24 cellular contexts compared by ENCODE assay signal in the genomic region with DNA sequence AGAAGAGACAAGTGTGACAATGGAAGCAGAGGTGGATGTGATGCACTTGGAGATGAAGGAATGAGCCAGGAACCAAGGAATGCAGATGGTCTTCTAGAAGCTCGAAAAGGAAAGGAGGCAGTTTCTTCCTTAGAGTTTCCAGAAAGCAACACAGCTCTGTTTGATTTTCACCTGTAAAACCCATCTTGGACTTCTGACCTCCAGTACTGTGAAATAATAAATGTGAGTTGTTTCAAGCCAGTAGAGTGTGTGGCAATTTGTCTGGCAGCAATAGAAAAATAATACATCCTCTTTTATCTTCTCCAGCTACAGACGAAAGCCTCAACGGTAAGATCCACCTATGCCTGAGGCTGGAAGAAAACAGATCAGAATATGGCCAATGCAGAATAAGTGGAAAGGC.
"Had no signal": no experiment of that assay in that cellular context is flagged by ENCODE, and none has a peak within 500 bp of the region (broad histone marks: within the 10 kb centered on the region; RNA-seq: fewer than 3 reads in every experiment).

No MANE protein-coding gene starts in this region.

- H3K9me3 ChIP-seq: ovary, right atrium auricular region, right lobe of liver, tibial nerve, vagina had no signal

- H3K4me1 Mint-ChIP-seq: immature natural killer cell; naive thymus-derived CD4-positive, alpha-beta T cell; stimulated activated effector memory CD8-positive, alpha-beta T cell treated with anti-CD3 and anti-CD28 coated beads, Interleukin-12 subunit alpha, Interleukin-12 subunit beta, amount 100 ng/mL, for 72 hours had no signal

- H3K27me3 Mint-ChIP-seq: progenitor cell of endocrine pancreas; stimulated activated naive CD8-positive, alpha-beta T cell treated with anti-CD3 and anti-CD28 coated beads, Interleukin-15, Interleukin-2, amounts not matched to agents 100 ng/mL and 50 ng/mL, for 24 hours had no signal

- H3K27ac Mint-ChIP-seq: immature natural killer cell; mesothelial cell of epicardium; natural killer cell treated with Interleukin-12 subunit alpha and Interleukin-12 subunit beta and Interleukin-15 and Interleukin-18, amount 100 ng/mL, for 72 hours; progenitor cell of endocrine pancreas; stimulated activated effector memory CD8-positive, alpha-beta T cell treated with anti-CD3 and anti-CD28 coated beads, Interleukin-12 subunit alpha, Interleukin-12 subunit beta, amount 100 ng/mL, for 72 hours; stimulated activated naive CD8-positive, alpha-beta T cell treated with anti-CD3 and anti-CD28 coated beads, Interleukin-15, Interleukin-2, amounts not matched to agents 100 ng/mL and 50 ng/mL, for 24 hours; type B pancreatic cell had no signal

- H3K36me3 ChIP-seq: left ventricle myocardium inferior, ovary, right atrium auricular region, right lobe of liver, tibial nerve, vagina had no signal

- H3K36me3 Mint-ChIP-seq: immature natural killer cell; mesothelial cell of epicardium; stimulated activated effector memory CD8-positive, alpha-beta T cell treated with anti-CD3 and anti-CD28 coated beads, Interleukin-12 subunit alpha, Interleukin-12 subunit beta, amount 100 ng/mL, for 72 hours; type B pancreatic cell had no signal

- H3K4me3 Mint-ChIP-seq: immature natural killer cell; mesothelial cell of epicardium; naive thymus-derived CD4-positive, alpha-beta T cell; natural killer cell treated with Interleukin-12 subunit alpha and Interleukin-12 subunit beta and Interleukin-15 and Interleukin-18, amount 100 ng/mL, for 72 hours; stimulated activated effector memory CD8-positive, alpha-beta T cell treated with anti-CD3 and anti-CD28 coated beads, Interleukin-12 subunit alpha, Interleukin-12 subunit beta, amount 100 ng/mL, for 72 hours; stimulated activated naive CD8-positive, alpha-beta T cell treated with anti-CD3 and anti-CD28 coated beads, Interleukin-15, Interleukin-2, amounts not matched to agents 100 ng/mL and 50 ng/mL, for 24 hours; type B pancreatic cell had no signal

- ATAC-seq: naive thymus-derived CD4-positive, alpha-beta T cell; natural killer cell treated with Interleukin-12 subunit alpha and Interleukin-12 subunit beta and Interleukin-15 and Interleukin-18, amount 100 ng/mL, for 72 hours; right lobe of liver; stimulated activated effector memory CD8-positive, alpha-beta T cell treated with anti-CD3 and anti-CD28 coated beads, Interleukin-12 subunit alpha, Interleukin-12 subunit beta, amount 100 ng/mL, for 72 hours had no signal

- H3K27ac ChIP-seq: left ventricle myocardium inferior, ovary, right atrium auricular region, right lobe of liver, tibial nerve, vagina had no signal

- FAIRE-seq: islet of Langerhans, kidney had no signal

- DNase-seq: hypothalamus; immature natural killer cell; kidney; left ventricle myocardium inferior; mesendoderm; naive thymus-derived CD4-positive, alpha-beta T cell; ovary; right lobe of liver; stimulated activated CD4-positive, alpha-beta T cell treated with anti-CD3 and anti-CD28 coated beads, Interleukin-12 subunit alpha, Interleukin-12 subunit beta, amount 100 ng/mL, for 4 hours; stimulated activated CD4-positive, alpha-beta T cell treated with anti-CD3 and anti-CD28 coated beads, Interleukin-15, amount 100 ng/mL, for 24 hours; stimulated activated CD4-positive, alpha-beta T cell treated with anti-CD3 and anti-CD28 coated beads, Interleukin-2, amount 100 ng/mL, for 24 hours; stimulated activated CD4-positive, alpha-beta T cell treated with anti-CD3 and anti-CD28 coated beads, Interleukin-4, amount 100 ng/mL, for 24 hours; stimulated activated naive CD4-positive, alpha-beta T cell had no signal

- H3K27me3 ChIP-seq: ovary, right atrium auricular region, right lobe of liver, tibial nerve, vagina had no signal

- H3K4me1 ChIP-seq: left ventricle myocardium inferior, right atrium auricular region, right lobe of liver, tibial nerve, vagina had no signal

- H3K4me3 ChIP-seq: left ventricle myocardium inferior, lung, ovary, right atrium auricular region, right lobe of liver, tibial nerve, vagina had no signal
